ENCODE assay signal across 23 cellular contexts in the genomic region with DNA sequence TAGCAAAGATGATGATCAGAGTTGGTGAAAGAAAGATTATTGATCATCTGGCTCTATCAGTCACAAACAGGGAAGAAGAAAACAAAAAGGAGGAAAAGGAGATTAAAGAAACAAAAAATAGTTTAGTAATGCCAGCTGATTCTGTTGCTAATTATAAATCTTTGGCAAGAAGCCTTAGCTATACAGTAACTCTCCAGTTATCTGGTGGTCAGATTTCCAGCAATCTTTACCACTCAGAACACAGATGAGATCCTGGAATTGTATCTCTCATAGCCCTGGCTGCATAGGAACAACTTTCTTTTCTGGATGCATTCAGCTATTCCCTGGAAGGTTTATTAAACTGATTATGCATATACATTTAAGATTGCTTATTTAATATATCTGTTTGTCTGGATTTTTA.
"Had no signal": no experiment of that assay in that cellular context is flagged by ENCODE, and none has a peak within 500 bp of the region (broad histone marks: within the 10 kb centered on the region; RNA-seq: fewer than 3 reads in every experiment).

No MANE protein-coding gene starts in this region.

- DNase-seq: activated CD4-positive, alpha-beta T cell treated with anti-CD3 and anti-CD28 coated beads, Interleukin-2, amount 10 ng/mL, durations not matched to agents 7 days and 5 days; activated CD8-positive, alpha-beta memory T cell treated with anti-CD3 and anti-CD28 coated beads, Interleukin-2, amount 10 ng/mL, durations not matched to agents 7 days and 5 days; activated CD8-positive, alpha-beta T cell treated with anti-CD3 and anti-CD28 coated beads for 36 hours; activated gamma-delta T cell; activated naive CD4-positive, alpha-beta T cell treated with anti-CD3 and anti-CD28 coated beads, Interleukin-2, amount 50 U/mL, for 16 hours; activated naive CD8-positive, alpha-beta T cell treated with anti-CD3 and anti-CD28 coated beads, Interleukin-2, amount 50 U/mL, for 24 hours; activated T-cell treated with anti-CD3 and anti-CD28 coated beads for 4 hours; aorta; glutamatergic neuron; left ventricle myocardium inferior; naive thymus-derived CD8-positive, alpha-beta T cell; retina; sigmoid colon; stimulated activated CD4-positive, alpha-beta T cell treated with anti-CD3 and anti-CD28 coated beads, Interleukin-4, amount 100 ng/mL, for 24 hours; stimulated activated naive CD4-positive, alpha-beta T cell treated with Interleukin-2 at 50 U/mL for 16 hours had no signal

- H3K79me2 ChIP-seq: hepatocyte had no signal

- H3K27me3 ChIP-seq: breast epithelium, esophagus muscularis mucosa, hepatocyte, neural progenitor cell, sigmoid colon, vagina had no signal

- H3K4me3 ChIP-seq: breast epithelium, coronary artery, esophagus muscularis mucosa, hepatocyte, left ventricle myocardium inferior, neural progenitor cell, sigmoid colon, thoracic aorta, vagina had no signal

- ATAC-seq: activated CD4-positive, CD25-positive, alpha-beta regulatory T cell treated with anti-CD3 and anti-CD28 coated beads, Interleukin-2, amount 50 U/mL, for 24 hours; activated CD8-positive, alpha-beta memory T cell treated with anti-CD3 and anti-CD28 coated beads, Interleukin-2, amount 10 ng/mL, durations not matched to agents 7 days and 5 days; activated CD8-positive, alpha-beta T cell treated with anti-CD3 and anti-CD28 coated beads for 36 hours; activated naive CD8-positive, alpha-beta T cell treated with anti-CD3 and anti-CD28 coated beads, Interleukin-2, amount 50 U/mL, for 24 hours; naive thymus-derived CD8-positive, alpha-beta T cell had no signal

- H3K9me3 ChIP-seq: breast epithelium, esophagus muscularis mucosa, left ventricle myocardium inferior, sigmoid colon, thoracic aorta, vagina had no signal

- H3K9ac ChIP-seq: neural progenitor cell had no signal

- H2AFZ ChIP-seq: hepatocyte, neural progenitor cell had no signal

- H3K4me1 ChIP-seq: breast epithelium, esophagus muscularis mucosa, left ventricle myocardium inferior, neural progenitor cell, vagina had no signal

- H3K36me3 ChIP-seq: breast epithelium, esophagus muscularis mucosa, left ventricle myocardium inferior, neural progenitor cell, sigmoid colon, thoracic aorta, vagina had no signal

- H3K4me2 ChIP-seq: hepatocyte, neural progenitor cell had no signal

- H3K27ac ChIP-seq: breast epithelium, coronary artery, esophagus muscularis mucosa, hepatocyte, left ventricle myocardium inferior, neural progenitor cell, sigmoid colon, thoracic aorta, vagina had no signal
